Comparison of ENCODE assay signal across 35 cellular contexts in genomic region chr7:100398239-100398638, GRCh38. TPM values are rescaled to one million over a fixed set of nuclear protein-coding genes. Genes with fewer than 3 reads are reported as not detected.
DNase-seq lines count a peak whose midpoint lies in the region; ATAC-seq, FAIRE-seq and TF ChIP-seq lines count a peak whose summit lies in the region.
"Had no signal": no experiment of that assay in that cellular context is flagged by ENCODE, and none has a peak within 500 bp of the region (broad histone marks: within the 10 kb centered on the region; RNA-seq: fewer than 3 reads in every experiment).

No MANE protein-coding gene starts in this region.

- H3K4me1 Mint-ChIP-seq in central memory CD8-positive, alpha-beta T cell = peaks cover 28% of the 10 kb centered on the region
- H3K4me1 Mint-ChIP-seq in natural killer cell = peaks cover 22 to 28% of the 10 kb centered on the region in 2 donors
- peaks cover 7% of the 10 kb centered on the region for H3K4me1 Mint-ChIP-seq in type B pancreatic cell (ENCODE audit: unreplicated experiment)

- POLR2A ChIA-PET in HepG2 (lab: Yijun Ruan, JAX) (interaction anchor here (1.4 to 2.4 kb wide), 2 partner anchors 16 to 30 kb away, joined by 4 to 10 read pairs; partner anchors contain the start of gene ZCWPW1), PC-3 (lab: Charles Lee; ENCODE audit: unreplicated experiment) (no interaction called here)

- 0 out of 2 replicates have a peak overlapping the region, but pooled peaks have one; percentile 18 for H3K4me2 ChIP-seq in HepG2 (ENCODE audit: low read depth, low read length)
- no peak overlapping the region for H3K4me2 ChIP-seq in PC-3 (ENCODE audit: low read length)

- H2AFZ ChIP-seq in HepG2 (ENCODE audit: low read length) = no peak overlapping the region
- no peak overlapping the region for H2AFZ ChIP-seq in PC-3 (ENCODE audit: low read length)

- peak overlapping the region; percentile 66 for H3K27ac Mint-ChIP-seq in central memory CD8-positive, alpha-beta T cell (ENCODE audit: low read depth)
- peak overlapping the region; percentile 94 to 98 for H3K27ac Mint-ChIP-seq in natural killer cell
- H3K27ac Mint-ChIP-seq in type B pancreatic cell = peak overlapping the region; percentile 35
- H3K27ac Mint-ChIP-seq: activated CD4-positive, alpha-beta memory T cell treated with anti-CD3 and anti-CD28 coated beads for 36 hours; activated naive CD4-positive, alpha-beta T cell treated with anti-CD3 and anti-CD28 coated beads for 36 hours; activated T-helper 1 cell treated with anti-CD3 and anti-CD28 coated beads, Interleukin-12 subunit alpha, Interleukin-12 subunit beta, Interleukin-2, Interleukin-4 antibody, amounts not matched to agents 30 ng/mL and 10 ng/mL and 1 ng/mL, durations not matched to agents 14 hours and 24 hours and 36 hours; endodermal cell had no signal

- H3K79me2 ChIP-seq in HepG2 (ENCODE audit: insufficient read depth, low read length) = no peaks in the 10 kb centered on the region
- no peaks in the 10 kb centered on the region for H3K79me2 ChIP-seq in PC-3 (ENCODE audit: low read length)

- no peaks in the 10 kb centered on the region for H3K9me3 Mint-ChIP-seq in central memory CD8-positive, alpha-beta T cell
- H3K9me3 Mint-ChIP-seq in natural killer cell (no peaks in the 10 kb centered on the region), type B pancreatic cell (no peaks in the 10 kb centered on the region)
- H3K9me3 Mint-ChIP-seq: activated CD4-positive, alpha-beta memory T cell treated with anti-CD3 and anti-CD28 coated beads for 36 hours; activated naive CD4-positive, alpha-beta T cell treated with anti-CD3 and anti-CD28 coated beads for 36 hours; activated T-helper 1 cell treated with anti-CD3 and anti-CD28 coated beads, Interleukin-12 subunit alpha, Interleukin-12 subunit beta, Interleukin-2, Interleukin-4 antibody, amounts not matched to agents 30 ng/mL and 10 ng/mL and 1 ng/mL, durations not matched to agents 14 hours and 24 hours and 36 hours; endodermal cell; T-cell had no signal

- intact Hi-C loops in HepG2 (cut with micrococcal nuclease; ENCODE audit: unreplicated experiment) = no loop called here
- intact Hi-C loops in right lobe of liver (cut with DNase I) = no loop called here
- intact Hi-C loops in natural killer cell (cut with micrococcal nuclease) = loop anchor here (5.0 kb wide), 1 partner anchor 61 kb away; no protein-coding TSS in a partner anchor
- intact Hi-C loops in PC-3 (cut with micrococcal nuclease) = no loop called here

- in situ Hi-C loops in HepG2 (cut with HindIII; ENCODE audit: extremely low pct_ligation_motif_present, low pct_unique_long_range_greater_than_20kb) = no loop called here

- H3K27me3 ChIP-seq in HepG2 (ENCODE audit: control insufficient read depth in 1 of 2, insufficient read depth in 2 of 2, low read length in 2 of 2) (peaks cover 2 to 3% of the 10 kb centered on the region in 2 experiments; a peak in 2 of 5 replicates), right lobe of liver (no peaks in the 10 kb centered on the region), PC-3 (ENCODE audit: low read length) (no peaks in the 10 kb centered on the region)
- H3K27me3 ChIP-seq: left lung had no signal

- H4K20me1 ChIP-seq in HepG2 (ENCODE audit: insufficient read depth, low read length) (no peaks in the 10 kb centered on the region), PC-3 (ENCODE audit: low read length) (no peaks in the 10 kb centered on the region)

- H3K9ac ChIP-seq in HepG2 (ENCODE audit: insufficient read depth, low read depth, low read length) = no peak overlapping the region
- H3K9ac ChIP-seq in PC-3 (ENCODE audit: low read length) = no peak overlapping the region

- FAIRE-seq in HepG2 (lab: Jason Lieb, UNC) = no peak
- FAIRE-seq: GM12892, TTC549 had no signal

- DNase-seq in HepG2 (ENCODE audit: low spot score) (no peak), right lobe of liver (no peak), natural killer cell (no peak), type B pancreatic cell (ENCODE audit: extremely low spot score, unreplicated experiment) (no peak), PC-3 (no peak)
- DNase-seq in central memory CD8-positive, alpha-beta T cell (ENCODE audit: low spot score in 2 of 2) = no peak
- DNase-seq: activated CD4-positive, alpha-beta memory T cell treated with anti-CD3 and anti-CD28 coated beads for 36 hours; activated CD8-positive, alpha-beta memory T cell treated with anti-CD3 and anti-CD28 coated beads, Interleukin-2, amount 50 U/mL, for 4 hours; activated naive CD4-positive, alpha-beta T cell treated with anti-CD3 and anti-CD28 coated beads for 36 hours; anterior cingulate cortex; Caco-2; DMS53; foreskin fibroblast; islet precursor cell; KBM-7; left lung; mesenchymal stem cell; NCI-H1092 treated with DMSO at 0.1 percent for 48 hours; NCI-H187 treated with DMSO at 0.1 percent for 48 hours; NCI-H524; occipital lobe; OCI-M1; psoas muscle; stimulated activated CD4-positive, alpha-beta T cell treated with anti-CD3 and anti-CD28 coated beads, Interleukin-4, amount 100 ng/mL, for 1 hour; T-cell; trophoblast cell had no signal

- TF ChIP-seq POLR2A in HepG2 (IDR thresholded peaks at IDR 0.05; ENCODE audit: insufficient read depth in 1 of 2, low read depth in 2 of 2, low read length in 2 of 2) = no peak
- no peak for TF ChIP-seq POLR2A in right lobe of liver (IDR thresholded peaks at IDR 0.05)

- TF ChIP-seq EP300 in HepG2 (IDR thresholded peaks at IDR 0.05; ENCODE audit: low read depth in 2 of 2, low read length in 2 of 2) (no peak), HepG2 (CRISPR knock-in tag; IDR thresholded peaks at IDR 0.05; ENCODE audit: borderline replicate concordance) (no peak)

- H3K9me3 ChIP-seq in HepG2 (ENCODE audit: low read length) = no peaks in the 10 kb centered on the region
- no peaks in the 10 kb centered on the region for H3K9me3 ChIP-seq in right lobe of liver
- no peaks in the 10 kb centered on the region for H3K9me3 ChIP-seq in PC-3 (ENCODE audit: low read length)
- H3K9me3 ChIP-seq: Caco-2, esophagus muscularis mucosa, left lung, psoas muscle had no signal

- TF ChIP-seq RAD21 in HepG2 (CRISPR knock-in tag; IDR thresholded peaks at IDR 0.05) = no peak

- H3K27me3 Mint-ChIP-seq in central memory CD8-positive, alpha-beta T cell = no peaks in the 10 kb centered on the region
- H3K27me3 Mint-ChIP-seq in natural killer cell (ENCODE audit: low read depth in 2 of 2) (no peaks in the 10 kb centered on the region), type B pancreatic cell (peaks cover 29% of the 10 kb centered on the region)
- H3K27me3 Mint-ChIP-seq: T-cell had no signal

- H3K4me3 ChIP-seq in HepG2 (replicated peaks in 1 of 3; ENCODE audit: insufficient read depth in 1 of 3, low read depth in 2 of 3, low read length in 3 of 3) = no peak overlapping the region
- H3K4me3 ChIP-seq in right lobe of liver = no peak overlapping the region
- no peak overlapping the region for H3K4me3 ChIP-seq in PC-3 (ENCODE audit: low read length)
- H3K4me3 ChIP-seq: esophagus muscularis mucosa, left lung, psoas muscle had no signal

- CTCF ChIA-PET in HepG2 (lab: Yijun Ruan, JAX; ENCODE audit: low intra/inter-chr PET ratio, low total read pairs) (no interaction called here), PC-3 (lab: Charles Lee) (no interaction called here)

- peaks cover 4% of the 10 kb centered on the region for H3K36me3 Mint-ChIP-seq in central memory CD8-positive, alpha-beta T cell (ENCODE audit: insufficient read depth)
- H3K36me3 Mint-ChIP-seq in natural killer cell (no peaks in the 10 kb centered on the region), type B pancreatic cell (no peaks in the 10 kb centered on the region)
- H3K36me3 Mint-ChIP-seq: activated CD4-positive, alpha-beta memory T cell treated with anti-CD3 and anti-CD28 coated beads for 36 hours; T-cell had no signal

- H3K9me2 ChIP-seq in PC-3 (replicated peaks; ENCODE audit: low read length) = no peaks in the 10 kb centered on the region

- H3K4me1 ChIP-seq in HepG2 (ENCODE audit: insufficient read depth, low read length) (peaks cover 17% of the 10 kb centered on the region), right lobe of liver (no peaks in the 10 kb centered on the region), PC-3 (ENCODE audit: insufficient read depth, low read length) (no peaks in the 10 kb centered on the region)
- H3K4me1 ChIP-seq: Caco-2, psoas muscle had no signal

- no peak for TF ChIP-seq CTCF in HepG2 (CRISPR knock-in tag; IDR thresholded peaks at IDR 0.05)
- TF ChIP-seq CTCF in right lobe of liver (IDR thresholded peaks at IDR 0.05) = no peak
- no peak for TF ChIP-seq CTCF in natural killer cell (IDR thresholded peaks at IDR 0.05)
- no peak for TF ChIP-seq CTCF in type B pancreatic cell (conservative IDR thresholded peaks at IDR 0.05)
- TF ChIP-seq CTCF in PC-3 (conservative IDR thresholded peaks at IDR 0.05; ENCODE audit: low read depth, low read length) = no peak

- no peaks in the 10 kb centered on the region for H3K36me3 ChIP-seq in HepG2 (replicated peaks in 1 of 2; ENCODE audit: control insufficient read depth in 1 of 2, insufficient read depth in 2 of 2, low read length in 2 of 2)
- no peaks in the 10 kb centered on the region for H3K36me3 ChIP-seq in right lobe of liver
- H3K36me3 ChIP-seq in PC-3 (ENCODE audit: low read depth, low read length) = no peaks in the 10 kb centered on the region

- no peaks in the 10 kb centered on the region for H3F3A ChIP-seq in PC-3 (ENCODE audit: low read length, unreplicated experiment)

- BruUV-seq in HepG2 (replicated peaks; lab: Mats Ljungman, UMichigan) (no TSS peak), PC-3 (replicated peaks; lab: Mats Ljungman, UMichigan) (no TSS peak)

- H3K27ac ChIP-seq in HepG2 (ENCODE audit: extremely low read length, insufficient read depth, low read length) = no peak overlapping the region
- no peak overlapping the region for H3K27ac ChIP-seq in right lobe of liver
- H3K27ac ChIP-seq in PC-3 (ENCODE audit: low read length) = no peak overlapping the region
- H3K27ac ChIP-seq: esophagus muscularis mucosa, left lung, psoas muscle had no signal

- 0% methylated on average over 2 of the region's 2 CpGs for WGBS in HepG2 (ENCODE audit: low lambda C conversion rate)
- WGBS in right lobe of liver (ENCODE audit: insufficient coverage, low coverage, low lambda C conversion rate, missing lambda C conversion rate) = 67% methylated on average over 1 of the region's 2 CpGs

- ATAC-seq in HepG2 (peak; percentile 33), right lobe of liver (no peak), natural killer cell (no peak), PC-3 (no peak), HG02840 (IDR thresholded peaks at IDR 0.05; ENCODE audit: low FRiP score, unreplicated experiment) (no peak), GM21737 (IDR thresholded peaks at IDR 0.05; ENCODE audit: unreplicated experiment) (no peak)
- no peak for ATAC-seq in central memory CD8-positive, alpha-beta T cell (replicated peaks; ENCODE audit: extremely low read depth, poor library complexity, severe bottlenecking)
- ATAC-seq: activated CD4-positive, CD25-positive, alpha-beta regulatory T cell treated with anti-CD3 and anti-CD28 coated beads, Interleukin-2, amount 50 U/mL, for 24 hours; left lung; psoas muscle; T-cell had no signal

- H3K4me3 Mint-ChIP-seq in central memory CD8-positive, alpha-beta T cell = peak overlapping the region; percentile 35
- H3K4me3 Mint-ChIP-seq in natural killer cell (peak overlapping the region; percentile 60), type B pancreatic cell (no peak overlapping the region)
- H3K4me3 Mint-ChIP-seq: activated CD4-positive, alpha-beta memory T cell treated with anti-CD3 and anti-CD28 coated beads for 36 hours; activated naive CD4-positive, alpha-beta T cell treated with anti-CD3 and anti-CD28 coated beads for 36 hours; activated T-helper 1 cell treated with anti-CD3 and anti-CD28 coated beads, Interleukin-12 subunit alpha, Interleukin-12 subunit beta, Interleukin-2, Interleukin-4 antibody, amounts not matched to agents 30 ng/mL and 10 ng/mL and 1 ng/mL, durations not matched to agents 14 hours and 24 hours and 36 hours; endodermal cell had no signal

RNA-seq across cellular contexts. Expression of gene PILRA, which starts 25.0 kb away (rescaled TPM):
- total RNA-seq in HepG2 (2016; rRNA removed; fragmentation: Illumina TruSeq; extraction: Trizol) (0.13 TPM in 1 of 2 replicates, not detected in the other), right lobe of liver (1 to 10 TPM; 1.4 to 7.1 (median 4.0) TPM), natural killer cell (10 to 100 TPM; 18.8 to 38.8 (median 29.4) TPM), type B pancreatic cell (ENCODE audit: low replicate concordance) (2.1 and 2.8 TPM in 2 replicates), PC-3 (2014; rRNA removed) (0.92 and 1.9 TPM in 2 replicates)
- not detected in 2 replicates for total RNA-seq in HepG2 (2016; cell fraction: cytosol; rRNA removed; fragmentation: Illumina TruSeq; extraction: Trizol; ENCODE audit: low read depth)
- total RNA-seq in HepG2 (2016; cell fraction: insoluble cytoplasmic fraction; rRNA removed; fragmentation: Illumina TruSeq; extraction: Trizol) = 0.13 and 0.24 TPM in 2 replicates
- total RNA-seq in HepG2 (2016; cell fraction: membrane; rRNA removed; fragmentation: Illumina TruSeq; extraction: Trizol) = not detected in 2 replicates
- not detected in 2 replicates for total RNA-seq in HepG2 (2016; cell fraction: nucleus; rRNA removed; fragmentation: Illumina TruSeq; extraction: Trizol)
- polyA plus RNA-seq in HepG2 (2011; rRNA removed) = 0.97 and 1.3 TPM in 2 replicates
- 0.24 and 0.41 TPM in 2 replicates for polyA plus RNA-seq in HepG2 (2011; cell fraction: cytosol; rRNA removed)
- 3.1 and 3.6 TPM in 2 replicates for polyA plus RNA-seq in HepG2 (2011; cell fraction: nucleus; rRNA removed)
- polyA plus RNA-seq in HepG2 (2012) = 0.39 and 1.1 TPM in 2 replicates
- polyA plus RNA-seq in HepG2 (2016; cell fraction: cytosol; fragmentation: Illumina TruSeq; extraction: Trizol; ENCODE audit: low read depth) = not detected in 2 replicates
- polyA plus RNA-seq in HepG2 (2016; cell fraction: insoluble cytoplasmic fraction; fragmentation: Illumina TruSeq; extraction: Trizol; ENCODE audit: low read depth) = 0.34 TPM in 1 of 2 replicates, not detected in the other
- 0.14 TPM in 1 of 2 replicates, not detected in the other for polyA plus RNA-seq in HepG2 (2016; cell fraction: membrane; fragmentation: Illumina TruSeq; extraction: Trizol; ENCODE audit: low read depth)
- polyA plus RNA-seq in HepG2 (2016; cell fraction: nucleus; fragmentation: Illumina TruSeq; extraction: Trizol; ENCODE audit: insufficient read depth, low read depth) = 0.79 and 1.7 TPM in 2 replicates
- 1.4 and 10.4 TPM in 2 replicates for polyA minus RNA-seq in HepG2 (2011; rRNA and poly(A)+ RNA removed; ENCODE audit: low replicate concordance)
- polyA minus RNA-seq in HepG2 (2011; cell fraction: cytosol; rRNA and poly(A)+ RNA removed) = not detected in 2 replicates
- polyA minus RNA-seq in HepG2 (2011; cell fraction: nucleus; rRNA and poly(A)+ RNA removed) = 1.6 and 1.9 TPM in 2 replicates
- total RNA-seq: bronchial epithelial cell had no signal

RNA-seq across cellular contexts. Expression of gene ZCWPW1, which starts 30.3 kb away (rescaled TPM):
- total RNA-seq in HepG2 (2016; rRNA removed; fragmentation: Illumina TruSeq; extraction: Trizol) = 2.5 and 2.6 TPM in 2 replicates
- total RNA-seq in HepG2 (2016; cell fraction: cytosol; rRNA removed; fragmentation: Illumina TruSeq; extraction: Trizol; ENCODE audit: low read depth) = 2.1 and 2.2 TPM in 2 replicates
- 1.8 and 1.9 TPM in 2 replicates for total RNA-seq in HepG2 (2016; cell fraction: insoluble cytoplasmic fraction; rRNA removed; fragmentation: Illumina TruSeq; extraction: Trizol)
- 2.5 and 3.9 TPM in 2 replicates for total RNA-seq in HepG2 (2016; cell fraction: membrane; rRNA removed; fragmentation: Illumina TruSeq; extraction: Trizol)
- total RNA-seq in HepG2 (2016; cell fraction: nucleus; rRNA removed; fragmentation: Illumina TruSeq; extraction: Trizol) = 1.5 and 2.4 TPM in 2 replicates
- polyA plus RNA-seq in HepG2 (2011; rRNA removed) = 1.6 and 2.4 TPM in 2 replicates
- polyA plus RNA-seq in HepG2 (2011; cell fraction: cytosol; rRNA removed) = 1.1 and 1.3 TPM in 2 replicates
- 4.8 and 5.3 TPM in 2 replicates for polyA plus RNA-seq in HepG2 (2011; cell fraction: nucleus; rRNA removed)
- polyA plus RNA-seq in HepG2 (2012) = 1.8 and 2.3 TPM in 2 replicates
- 1.4 and 2.2 TPM in 2 replicates for polyA plus RNA-seq in HepG2 (2016; cell fraction: cytosol; fragmentation: Illumina TruSeq; extraction: Trizol; ENCODE audit: low read depth)
- 2.0 and 2.9 TPM in 2 replicates for polyA plus RNA-seq in HepG2 (2016; cell fraction: insoluble cytoplasmic fraction; fragmentation: Illumina TruSeq; extraction: Trizol; ENCODE audit: low read depth)
- 1.8 and 2.6 TPM in 2 replicates for polyA plus RNA-seq in HepG2 (2016; cell fraction: membrane; fragmentation: Illumina TruSeq; extraction: Trizol; ENCODE audit: low read depth)
- polyA plus RNA-seq in HepG2 (2016; cell fraction: nucleus; fragmentation: Illumina TruSeq; extraction: Trizol; ENCODE audit: insufficient read depth, low read depth) = 5.2 and 6.5 TPM in 2 replicates
- polyA minus RNA-seq in HepG2 (2011; rRNA and poly(A)+ RNA removed; ENCODE audit: low replicate concordance) = 0.28 and 1.5 TPM in 2 replicates
- 0.49 and 1.1 TPM in 2 replicates for polyA minus RNA-seq in HepG2 (2011; cell fraction: cytosol; rRNA and poly(A)+ RNA removed)
- 1.7 and 3.3 TPM in 2 replicates for polyA minus RNA-seq in HepG2 (2011; cell fraction: nucleus; rRNA and poly(A)+ RNA removed)
- total RNA-seq in right lobe of liver = 1 to 10 TPM in 5 of 6 experiments, under 1 TPM in 1; 0.86 to 5.7 (median 2.7) TPM
- total RNA-seq in natural killer cell = 1 to 10 TPM; 5.6 to 7.8 (median 7.2) TPM
- 2.2 and 2.7 TPM in 2 replicates for total RNA-seq in type B pancreatic cell (ENCODE audit: low replicate concordance)
- 1.4 and 2.2 TPM in 2 replicates for total RNA-seq in PC-3 (2014; rRNA removed)

RNA-seq across cellular contexts. Expression of gene MEPCE, which starts 31.4 kb away (rescaled TPM):
- total RNA-seq in HepG2 (2016; rRNA removed; fragmentation: Illumina TruSeq; extraction: Trizol) = 22.6 and 26.0 TPM in 2 replicates
- total RNA-seq in HepG2 (2016; cell fraction: cytosol; rRNA removed; fragmentation: Illumina TruSeq; extraction: Trizol; ENCODE audit: low read depth) = 3.8 and 3.9 TPM in 2 replicates
- total RNA-seq in HepG2 (2016; cell fraction: insoluble cytoplasmic fraction; rRNA removed; fragmentation: Illumina TruSeq; extraction: Trizol) = 20.2 and 25.7 TPM in 2 replicates
- total RNA-seq in HepG2 (2016; cell fraction: membrane; rRNA removed; fragmentation: Illumina TruSeq; extraction: Trizol) = 12.8 and 14.8 TPM in 2 replicates
- 14.9 and 18.9 TPM in 2 replicates for total RNA-seq in HepG2 (2016; cell fraction: nucleus; rRNA removed; fragmentation: Illumina TruSeq; extraction: Trizol)
- 12.3 and 12.7 TPM in 2 replicates for polyA plus RNA-seq in HepG2 (2011; rRNA removed)
- 9.2 and 10.6 TPM in 2 replicates for polyA plus RNA-seq in HepG2 (2011; cell fraction: cytosol; rRNA removed)
- polyA plus RNA-seq in HepG2 (2011; cell fraction: nucleus; rRNA removed) = 18.9 and 27.3 TPM in 2 replicates
- polyA plus RNA-seq in HepG2 (2012) = 14.6 and 17.9 TPM in 2 replicates
- 3.0 and 3.3 TPM in 2 replicates for polyA plus RNA-seq in HepG2 (2016; cell fraction: cytosol; fragmentation: Illumina TruSeq; extraction: Trizol; ENCODE audit: low read depth)
- polyA plus RNA-seq in HepG2 (2016; cell fraction: insoluble cytoplasmic fraction; fragmentation: Illumina TruSeq; extraction: Trizol; ENCODE audit: low read depth) = 20.4 and 25.4 TPM in 2 replicates
- 8.6 and 9.6 TPM in 2 replicates for polyA plus RNA-seq in HepG2 (2016; cell fraction: membrane; fragmentation: Illumina TruSeq; extraction: Trizol; ENCODE audit: low read depth)
- 23.4 and 28.3 TPM in 2 replicates for polyA plus RNA-seq in HepG2 (2016; cell fraction: nucleus; fragmentation: Illumina TruSeq; extraction: Trizol; ENCODE audit: insufficient read depth, low read depth)
- polyA minus RNA-seq in HepG2 (2011; rRNA and poly(A)+ RNA removed; ENCODE audit: low replicate concordance) = 44.0 and 89.0 TPM in 2 replicates
- 8.6 and 10.8 TPM in 2 replicates for polyA minus RNA-seq in HepG2 (2011; cell fraction: cytosol; rRNA and poly(A)+ RNA removed)
- 27.3 and 30.2 TPM in 2 replicates for polyA minus RNA-seq in HepG2 (2011; cell fraction: nucleus; rRNA and poly(A)+ RNA removed)
- total RNA-seq in right lobe of liver = 10 to 100 TPM; 17.1 to 25.1 (median 20.7) TPM
- 10 to 100 TPM; 48.1 to 54.9 (median 54.1) TPM for total RNA-seq in natural killer cell
- total RNA-seq in type B pancreatic cell (ENCODE audit: low replicate concordance) = 27.5 and 36.6 TPM in 2 replicates
- 35.1 and 36.0 TPM in 2 replicates for total RNA-seq in PC-3 (2014; rRNA removed)

RNA-seq across cellular contexts. Expression of gene PPP1R35, which starts 38.1 kb away (rescaled TPM):
- total RNA-seq in HepG2 (2016; rRNA removed; fragmentation: Illumina TruSeq; extraction: Trizol) (16.7 and 24.8 TPM in 2 replicates), right lobe of liver (10 to 100 TPM in 5 of 6 experiments, 1 to 10 TPM in 1; 9.8 to 26.8 (median 13.2) TPM), natural killer cell (10 to 100 TPM; 41.0 to 45.1 (median 44.7) TPM), type B pancreatic cell (ENCODE audit: low replicate concordance) (31.4 and 33.8 TPM in 2 replicates), PC-3 (2014; rRNA removed) (36.1 and 51.1 TPM in 2 replicates)
- 16.5 and 21.7 TPM in 2 replicates for total RNA-seq in HepG2 (2016; cell fraction: cytosol; rRNA removed; fragmentation: Illumina TruSeq; extraction: Trizol; ENCODE audit: low read depth)
- 19.3 and 24.7 TPM in 2 replicates for total RNA-seq in HepG2 (2016; cell fraction: insoluble cytoplasmic fraction; rRNA removed; fragmentation: Illumina TruSeq; extraction: Trizol)
- 16.5 and 20.1 TPM in 2 replicates for total RNA-seq in HepG2 (2016; cell fraction: membrane; rRNA removed; fragmentation: Illumina TruSeq; extraction: Trizol)
- 13.8 and 17.9 TPM in 2 replicates for total RNA-seq in HepG2 (2016; cell fraction: nucleus; rRNA removed; fragmentation: Illumina TruSeq; extraction: Trizol)
- polyA plus RNA-seq in HepG2 (2011; rRNA removed) = 26.4 and 29.0 TPM in 2 replicates
- 18.0 and 33.0 TPM in 2 replicates for polyA plus RNA-seq in HepG2 (2011; cell fraction: cytosol; rRNA removed)
- polyA plus RNA-seq in HepG2 (2011; cell fraction: nucleus; rRNA removed) = 102 and 127 TPM in 2 replicates
- polyA plus RNA-seq in HepG2 (2012) = 17.6 and 20.1 TPM in 2 replicates
- 16.5 and 23.2 TPM in 2 replicates for polyA plus RNA-seq in HepG2 (2016; cell fraction: cytosol; fragmentation: Illumina TruSeq; extraction: Trizol; ENCODE audit: low read depth)
- polyA plus RNA-seq in HepG2 (2016; cell fraction: insoluble cytoplasmic fraction; fragmentation: Illumina TruSeq; extraction: Trizol; ENCODE audit: low read depth) = 21.3 TPM in 2 replicates
- 13.7 and 17.5 TPM in 2 replicates for polyA plus RNA-seq in HepG2 (2016; cell fraction: membrane; fragmentation: Illumina TruSeq; extraction: Trizol; ENCODE audit: low read depth)
- 39.6 and 40.4 TPM in 2 replicates for polyA plus RNA-seq in HepG2 (2016; cell fraction: nucleus; fragmentation: Illumina TruSeq; extraction: Trizol; ENCODE audit: insufficient read depth, low read depth)
- polyA minus RNA-seq in HepG2 (2011; rRNA and poly(A)+ RNA removed; ENCODE audit: low replicate concordance) = 13.2 and 24.1 TPM in 2 replicates
- polyA minus RNA-seq in HepG2 (2011; cell fraction: cytosol; rRNA and poly(A)+ RNA removed) = 10.6 and 13.9 TPM in 2 replicates
- 7.1 and 7.3 TPM in 2 replicates for polyA minus RNA-seq in HepG2 (2011; cell fraction: nucleus; rRNA and poly(A)+ RNA removed)

RNA-seq across cellular contexts. Expression of gene PILRB, which starts 40.3 kb away (rescaled TPM):
- total RNA-seq in HepG2 (2016; rRNA removed; fragmentation: Illumina TruSeq; extraction: Trizol) (5.6 and 16.6 TPM in 2 replicates), right lobe of liver (10 to 100 TPM; 12.0 to 36.2 (median 22.7) TPM), natural killer cell (100 to 1,000 TPM; 143 to 206 (median 157) TPM), type B pancreatic cell (ENCODE audit: low replicate concordance) (45.2 and 51.5 TPM in 2 replicates), PC-3 (2014; rRNA removed) (71.6 and 74.1 TPM in 2 replicates)
- 12.8 and 13.9 TPM in 2 replicates for total RNA-seq in HepG2 (2016; cell fraction: cytosol; rRNA removed; fragmentation: Illumina TruSeq; extraction: Trizol; ENCODE audit: low read depth)
- 3.9 and 16.7 TPM in 2 replicates for total RNA-seq in HepG2 (2016; cell fraction: insoluble cytoplasmic fraction; rRNA removed; fragmentation: Illumina TruSeq; extraction: Trizol)
- total RNA-seq in HepG2 (2016; cell fraction: membrane; rRNA removed; fragmentation: Illumina TruSeq; extraction: Trizol) = 13.5 and 15.0 TPM in 2 replicates
- 21.2 TPM in 2 replicates for total RNA-seq in HepG2 (2016; cell fraction: nucleus; rRNA removed; fragmentation: Illumina TruSeq; extraction: Trizol)
- polyA plus RNA-seq in HepG2 (2011; rRNA removed) = 33.0 and 33.8 TPM in 2 replicates
- 11.8 and 15.4 TPM in 2 replicates for polyA plus RNA-seq in HepG2 (2011; cell fraction: cytosol; rRNA removed)
- polyA plus RNA-seq in HepG2 (2011; cell fraction: nucleus; rRNA removed) = 225 and 245 TPM in 2 replicates
- 9.7 and 13.3 TPM in 2 replicates for polyA plus RNA-seq in HepG2 (2012)
- polyA plus RNA-seq in HepG2 (2016; cell fraction: cytosol; fragmentation: Illumina TruSeq; extraction: Trizol; ENCODE audit: low read depth) = 6.0 and 6.1 TPM in 2 replicates
- polyA plus RNA-seq in HepG2 (2016; cell fraction: insoluble cytoplasmic fraction; fragmentation: Illumina TruSeq; extraction: Trizol; ENCODE audit: low read depth) = 4.8 and 5.6 TPM in 2 replicates
- polyA plus RNA-seq in HepG2 (2016; cell fraction: membrane; fragmentation: Illumina TruSeq; extraction: Trizol; ENCODE audit: low read depth) = 6.2 and 8.7 TPM in 2 replicates
- polyA plus RNA-seq in HepG2 (2016; cell fraction: nucleus; fragmentation: Illumina TruSeq; extraction: Trizol; ENCODE audit: insufficient read depth, low read depth) = 70.3 and 84.6 TPM in 2 replicates
- polyA minus RNA-seq in HepG2 (2011; rRNA and poly(A)+ RNA removed; ENCODE audit: low replicate concordance) = 11.9 and 38.3 TPM in 2 replicates
- 1.8 and 1.9 TPM in 2 replicates for polyA minus RNA-seq in HepG2 (2011; cell fraction: cytosol; rRNA and poly(A)+ RNA removed)
- 19.1 and 21.0 TPM in 2 replicates for polyA minus RNA-seq in HepG2 (2011; cell fraction: nucleus; rRNA and poly(A)+ RNA removed)

Comparison
In these comparisons a context has a peak if more than half of its experiments do, and no peak if none do; other contexts are left out.
1. H3K27ac Mint-ChIP-seq: peak in every context shown above with its lines; median percentile 96 in natural killer cell; 66 in central memory CD8-positive, alpha-beta T cell; 35 in type B pancreatic cell.